36 cellular contexts compared by ENCODE assay signal in the genomic region with DNA sequence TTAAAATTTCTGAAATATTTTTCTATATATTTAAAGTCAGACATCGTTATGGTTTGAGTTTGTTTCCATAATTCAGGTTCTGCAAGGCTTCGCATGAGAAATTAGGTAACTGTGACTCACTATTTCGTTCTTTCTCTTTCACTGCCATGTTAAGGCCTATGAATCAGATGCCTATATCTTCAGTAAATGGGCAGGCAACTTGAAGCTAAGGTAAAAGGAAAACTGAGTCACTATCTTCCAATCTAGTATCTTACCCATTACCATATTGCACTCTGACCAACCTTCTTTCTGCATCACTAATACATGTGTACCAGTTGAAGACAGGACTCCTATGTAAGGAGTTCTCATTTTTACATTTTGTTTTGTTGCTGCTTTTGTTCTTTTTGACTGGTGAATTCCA. TPM values are rescaled to one million over a fixed set of nuclear protein-coding genes. Genes with fewer than 3 reads are reported as not detected.
DNase-seq lines count a peak whose midpoint lies in the region; ATAC-seq and TF ChIP-seq lines count a peak whose summit lies in the region.
"Had no signal": no experiment of that assay in that cellular context is flagged by ENCODE, and none has a peak within 500 bp of the region (broad histone marks: within the 10 kb centered on the region; RNA-seq: fewer than 3 reads in every experiment).

No MANE protein-coding gene starts in this region.

- TF ChIP-seq POLR2A in breast epithelium (IDR thresholded peaks at IDR 0.05) (no peak), GM18505 (IDR thresholded peaks at IDR 0.05; ENCODE audit: borderline replicate concordance, extremely low read depth, insufficient read depth, insufficient read length) (no peak)

- H3K4me3 ChIP-seq in breast epithelium = no peak overlapping the region
- H3K4me3 ChIP-seq in epithelial cell of esophagus (ENCODE audit: low read length) = no peak overlapping the region
- H3K4me3 ChIP-seq: cardiac muscle cell, coronary artery, GM23338, K562, neural progenitor cell, SJCRH30, thoracic aorta had no signal

- no peak for TF ChIP-seq CTCF in MCF 10A (IDR thresholded peaks at IDR 0.05; ENCODE audit: unreplicated experiment)
- no peak for TF ChIP-seq CTCF in breast epithelium (IDR thresholded peaks at IDR 0.05)
- TF ChIP-seq CTCF in epithelial cell of esophagus (IDR thresholded peaks at IDR 0.05; ENCODE audit: insufficient read depth, low read depth, low read length, missing control alignments) = no peak

- CTCF ChIA-PET in activated CD4-positive, alpha-beta T cell treated with anti-CD3 and anti-CD28 coated beads for 36 hours (lab: Charles Lee) = interaction anchor here (1.1 to 2.5 kb wide), 3 partner anchors 9 to 175 kb away, joined by 3 to 10 read pairs (median 3); no protein-coding TSS in a partner anchor
- CTCF ChIA-PET in MCF 10A (lab: Yijun Ruan, JAX) = interaction anchor here (1.2 kb wide), 1 partner anchor 27 kb away, joined by 5 read pairs; no protein-coding TSS in a partner anchor

- H3K9me3 Mint-ChIP-seq in activated CD4-positive, alpha-beta T cell treated with anti-CD3 and anti-CD28 coated beads for 36 hours (ENCODE audit: low read depth) = peaks cover 18% of the 10 kb centered on the region
- H3K9me3 Mint-ChIP-seq in MCF 10A (ENCODE audit: unreplicated experiment) = no peaks in the 10 kb centered on the region
- H3K9me3 Mint-ChIP-seq in stimulated activated naive CD8-positive, alpha-beta T cell treated with anti-CD3 and anti-CD28 coated beads, Interleukin-15, amount 100 ng/mL, for 72 hours = peaks cover 0 to 10% of the 10 kb centered on the region in 2 donors
- H3K9me3 Mint-ChIP-seq: GM23338 had no signal

- no peak overlapping the region for H3K27ac ChIP-seq in breast epithelium
- H3K27ac ChIP-seq: C4-2B, cardiac muscle cell, coronary artery, neural progenitor cell, parathyroid adenoma, SJCRH30, thoracic aorta had no signal

- H3K36me3 Mint-ChIP-seq in activated CD4-positive, alpha-beta T cell treated with anti-CD3 and anti-CD28 coated beads for 36 hours (ENCODE audit: low read depth) = peaks cover 4% of the 10 kb centered on the region
- no peaks in the 10 kb centered on the region for H3K36me3 Mint-ChIP-seq in MCF 10A (ENCODE audit: insufficient read depth, unreplicated experiment)
- H3K36me3 Mint-ChIP-seq: neural progenitor cell had no signal

- POLR2A ChIA-PET in activated CD4-positive, alpha-beta T cell treated with anti-CD3 and anti-CD28 coated beads for 36 hours (lab: Charles Lee) = interaction anchor here (2.3 kb wide), 1 partner anchor 107 kb away, joined by 5 read pairs; a partner anchor contains a TSS
- POLR2A ChIA-PET in MCF 10A (lab: Yijun Ruan, JAX) = no interaction called here

- intact Hi-C loops in activated CD4-positive, alpha-beta T cell treated with anti-CD3 and anti-CD28 coated beads for 36 hours (cut with DNase I, micrococcal nuclease) = loop anchor here (1.0 to 5.0 kb wide), 6 partner anchors 36 to 137 kb away; a partner anchor contains a TSS
- intact Hi-C loops in MCF 10A (cut with micrococcal nuclease) = no loop called here
- intact Hi-C loops in breast epithelium (cut with DNase I; ENCODE audit: low total_unique reads) = no loop called here

- no peaks in the 10 kb centered on the region for H3K4me1 ChIP-seq in breast epithelium
- H3K4me1 ChIP-seq: neural progenitor cell, parathyroid adenoma, SJCRH30 had no signal

- BruUV-seq in MCF 10A (replicated peaks; lab: Mats Ljungman, UMichigan) = no TSS peak

- no peaks in the 10 kb centered on the region for H3K9me3 ChIP-seq in breast epithelium
- H3K9me3 ChIP-seq: SJCRH30, thoracic aorta had no signal

- peaks cover 25% of the 10 kb centered on the region for H3K4me1 Mint-ChIP-seq in activated CD4-positive, alpha-beta T cell treated with anti-CD3 and anti-CD28 coated beads for 36 hours
- H3K4me1 Mint-ChIP-seq in MCF 10A (ENCODE audit: insufficient read depth, unreplicated experiment) = peaks cover 7% of the 10 kb centered on the region
- H3K4me1 Mint-ChIP-seq in stimulated activated naive CD8-positive, alpha-beta T cell treated with anti-CD3 and anti-CD28 coated beads, Interleukin-15, amount 100 ng/mL, for 72 hours = peaks cover 13% of the 10 kb centered on the region
- H3K4me1 Mint-ChIP-seq: GM23338, neural progenitor cell had no signal

- H3K4me3 Mint-ChIP-seq in activated CD4-positive, alpha-beta T cell treated with anti-CD3 and anti-CD28 coated beads for 36 hours = no peak overlapping the region
- H3K4me3 Mint-ChIP-seq in MCF 10A (ENCODE audit: unreplicated experiment) = no peak overlapping the region
- no peak overlapping the region for H3K4me3 Mint-ChIP-seq in stimulated activated naive CD8-positive, alpha-beta T cell treated with anti-CD3 and anti-CD28 coated beads, Interleukin-15, amount 100 ng/mL, for 72 hours
- H3K4me3 Mint-ChIP-seq: GM23338, neural progenitor cell had no signal

- DNase-seq in activated CD4-positive, alpha-beta T cell treated with anti-CD3 and anti-CD28 coated beads for 36 hours = no peak
- DNase-seq in activated CD4-positive, alpha-beta T cell treated with anti-CD3 and anti-CD28 coated beads for 4 hours = no peak
- DNase-seq in MCF 10A (ENCODE audit: unreplicated experiment) = peak; percentile 28
- no peak for DNase-seq in breast epithelium (ENCODE audit: low spot score in 2 of 2)
- peak; percentile 87 for DNase-seq in epithelial cell of esophagus (ENCODE audit: low read depth)
- no peak for DNase-seq in stimulated activated naive CD8-positive, alpha-beta T cell treated with anti-CD3 and anti-CD28 coated beads, Interleukin-15, amount 100 ng/mL, for 72 hours
- no peak for DNase-seq in cerebellar nuclear complex (lab: John Stamatoyannopoulos, UW)
- DNase-seq: 8988T; activated CD4-positive, alpha-beta T cell treated with anti-CD3 and anti-CD28 coated beads, Interleukin-2, amount 50 U/mL, for 1 hour; activated CD8-positive, alpha-beta memory T cell treated with anti-CD3 and anti-CD28 coated beads, Interleukin-2, amount 50 U/mL, for 4 hours; anterior cingulate cortex; Calu3; DMS79; effector CD8-positive, alpha-beta T cell; GDM1; mesenchymal stem cell; NCI-H1092; NCI-H1694 treated with DMSO at 0.1 percent for 48 hours; NCI-H446 treated with DMSO at 0.1 percent for 48 hours; NCI-H774; retina; SJCRH30; stimulated activated naive CD4-positive, alpha-beta T cell; SW 1271 had no signal

- H3K27me3 ChIP-seq in breast epithelium = no peaks in the 10 kb centered on the region
- H3K27me3 ChIP-seq: cardiac muscle cell, neural progenitor cell, SJCRH30 had no signal

- peak overlapping the region; percentile 88 for H3K27ac Mint-ChIP-seq in activated CD4-positive, alpha-beta T cell treated with anti-CD3 and anti-CD28 coated beads for 36 hours
- no peak overlapping the region for H3K27ac Mint-ChIP-seq in MCF 10A (ENCODE audit: low read depth, unreplicated experiment)
- no peak overlapping the region for H3K27ac Mint-ChIP-seq in stimulated activated naive CD8-positive, alpha-beta T cell treated with anti-CD3 and anti-CD28 coated beads, Interleukin-15, amount 100 ng/mL, for 72 hours
- H3K27ac Mint-ChIP-seq: GM23338, neural progenitor cell had no signal

- ATAC-seq in activated CD4-positive, alpha-beta T cell treated with anti-CD3 and anti-CD28 coated beads for 36 hours = peak; percentile 95
- ATAC-seq in stimulated activated naive CD8-positive, alpha-beta T cell treated with anti-CD3 and anti-CD28 coated beads, Interleukin-15, amount 100 ng/mL, for 72 hours = peak; percentile 94
- no peak for ATAC-seq in GM18505 (IDR thresholded peaks at IDR 0.05; ENCODE audit: unreplicated experiment)
- ATAC-seq: GM23338, K562, left lobe of liver had no signal

- H3K27me3 Mint-ChIP-seq in activated CD4-positive, alpha-beta T cell treated with anti-CD3 and anti-CD28 coated beads for 36 hours = peaks cover 5% of the 10 kb centered on the region
- H3K27me3 Mint-ChIP-seq in MCF 10A (ENCODE audit: insufficient read depth, unreplicated experiment) = peaks cover 41% of the 10 kb centered on the region
- H3K27me3 Mint-ChIP-seq in stimulated activated naive CD8-positive, alpha-beta T cell treated with anti-CD3 and anti-CD28 coated beads, Interleukin-15, amount 100 ng/mL, for 72 hours = peaks cover 12% of the 10 kb centered on the region

- no peaks in the 10 kb centered on the region for H3K36me3 ChIP-seq in breast epithelium
- H3K36me3 ChIP-seq: cardiac muscle cell, neural progenitor cell, SJCRH30, thoracic aorta had no signal

RNA-seq across cellular contexts. Expression of a gene that starts 37.8 kb away (rescaled TPM):
- 1 to 10 TPM; 5.6 to 6.8 TPM for total RNA-seq in activated CD4-positive, alpha-beta T cell treated with anti-CD3 and anti-CD28 coated beads for 36 hours
- total RNA-seq in MCF 10A (2022) (0.44 TPM in 1 of 2 replicates, not detected in the other), breast epithelium (1 to 10 TPM; 2.5 to 2.9 (median 2.6) TPM)
- total RNA-seq: Calu3, cardiac muscle cell, epithelial cell of proximal tubule, GM23338, K562, SJCRH30, skeletal muscle tissue had no signal

RNA-seq across cellular contexts. Expression of a gene that starts 40.5 kb away (rescaled TPM):
- total RNA-seq in activated CD4-positive, alpha-beta T cell treated with anti-CD3 and anti-CD28 coated beads for 36 hours = 100 to 1,000 TPM; 263 to 308 TPM
- total RNA-seq in MCF 10A (2022) = 139 and 163 TPM in 2 replicates
- total RNA-seq in breast epithelium = 100 to 1,000 TPM in 2 of 3 donors, 10 to 100 TPM in 1; 96.2 to 132 (median 109) TPM

Comparison
In these comparisons a context has a peak if more than half of its experiments do, and no peak if none do; other contexts are left out.
1. DNase-seq: peak in MCF 10A (single experiment) and epithelial cell of esophagus (single experiment); none in activated CD4-positive, alpha-beta T cell treated with anti-CD3 and anti-CD28 coated beads for 36 hours (single experiment), activated CD4-positive, alpha-beta T cell treated with anti-CD3 and anti-CD28 coated beads for 4 hours (0 of 2), breast epithelium (0 of 2), stimulated activated naive CD8-positive, alpha-beta T cell treated with anti-CD3 and anti-CD28 coated beads, Interleukin-15, amount 100 ng/mL, for 72 hours (0 of 2) and cerebellar nuclear complex (0 of 2).
2. intact Hi-C loops: an anchor here in activated CD4-positive, alpha-beta T cell treated with anti-CD3 and anti-CD28 coated beads for 36 hours (1.0 to 5.0 kb wide); none called in MCF 10A and breast epithelium.